Comparison of ENCODE assay signal across 17 cellular contexts in the genomic region with DNA sequence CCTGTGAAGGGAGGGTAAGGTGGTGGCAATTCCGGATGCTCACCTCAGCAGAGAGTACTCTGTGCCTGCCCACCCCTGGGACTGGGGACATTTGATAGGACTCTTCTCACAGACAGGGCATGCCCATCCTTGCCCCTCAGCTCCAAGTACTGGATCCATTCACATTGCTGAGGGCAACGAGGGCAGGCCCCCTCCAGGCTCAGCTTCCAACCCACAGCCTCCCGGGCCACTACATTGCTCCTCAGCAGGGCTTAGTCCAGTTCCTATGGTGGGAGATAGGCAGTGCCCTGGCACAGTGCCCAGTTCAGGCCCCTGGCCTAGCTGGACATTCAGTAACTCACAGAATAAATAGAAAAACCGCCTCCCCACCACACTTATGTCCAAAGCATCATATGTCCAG. TPM values are rescaled to one million over a fixed set of nuclear protein-coding genes. Genes with fewer than 3 reads are reported as not detected.
DNase-seq lines count a peak whose midpoint lies in the region; TF ChIP-seq lines count a peak whose summit lies in the region.
"Had no signal": no experiment of that assay in that cellular context is flagged by ENCODE, and none has a peak within 500 bp of the region (broad histone marks: within the 10 kb centered on the region; RNA-seq: fewer than 3 reads in every experiment).

No MANE protein-coding gene starts in this region.

- H3K9me3 Mint-ChIP-seq in chondrocyte (ENCODE audit: low read depth): peaks cover 5% of the 10 kb centered on the region
- H3K9me3 Mint-ChIP-seq: CD4-positive, alpha-beta T cell; CD8-positive, alpha-beta T cell had no signal

- no peaks in the 10 kb centered on the region for H3K4me1 Mint-ChIP-seq in chondrocyte (ENCODE audit: low read depth)

- H3K27ac ChIP-seq in HL-60 (replicated peaks) (peak overlapping the region; percentile 24), tibial nerve (no peak overlapping the region)
- H3K27ac ChIP-seq: BLaER1, C4-2B had no signal

- no peaks in the 10 kb centered on the region for H3K36me3 ChIP-seq in tibial nerve
- H3K36me3 ChIP-seq: BE2C, BLaER1 had no signal

- no peak for TF ChIP-seq POLR2A in tibial nerve (IDR thresholded peaks at IDR 0.05)

- no peaks in the 10 kb centered on the region for H3K4me1 ChIP-seq in tibial nerve
- H3K4me1 ChIP-seq: BE2C, BLaER1, Caco-2 had no signal

- TF ChIP-seq EP300 in tibial nerve (IDR thresholded peaks at IDR 0.05): no peak

- H3K27me3 ChIP-seq in HL-60 (ENCODE audit: insufficient read depth, poor library complexity, severe bottlenecking) (no peaks in the 10 kb centered on the region), tibial nerve (no peaks in the 10 kb centered on the region)
- H3K27me3 ChIP-seq: BE2C had no signal

- H3K27ac Mint-ChIP-seq in chondrocyte (ENCODE audit: unreplicated experiment): no peak overlapping the region
- H3K27ac Mint-ChIP-seq: CD4-positive, alpha-beta T cell; CD8-positive, alpha-beta T cell had no signal

- DNase-seq in HL-60 (ENCODE audit: low read depth in 1 of 2, low spot score in 1 of 2) (no peak), chondrocyte (ENCODE audit: low spot score) (peak; percentile 55), tibial nerve (ENCODE audit: low spot score in 2 of 2) (no peak), RKO (ENCODE audit: low spot score) (no peak), midbrain (lab: John Stamatoyannopoulos, UW) (no peak)
- DNase-seq: 8988T; ACHN; BE2C; Caco-2; Calu3; CD4-positive, alpha-beta T cell; CD8-positive, alpha-beta T cell; DMS79 treated with DMSO at 0.1 percent for 48 hours; GF-D8 had no signal

- H3K36me3 Mint-ChIP-seq in chondrocyte (ENCODE audit: low read depth): no peaks in the 10 kb centered on the region
- H3K36me3 Mint-ChIP-seq: CD8-positive, alpha-beta T cell had no signal

- H3K4me3 ChIP-seq in HL-60 (replicated peaks; ENCODE audit: insufficient read depth, low read length) (no peak overlapping the region), tibial nerve (no peak overlapping the region)
- H3K4me3 ChIP-seq: BLaER1 had no signal

- no peak overlapping the region for H3K4me3 Mint-ChIP-seq in chondrocyte (ENCODE audit: unreplicated experiment)
- H3K4me3 Mint-ChIP-seq: CD4-positive, alpha-beta T cell; CD8-positive, alpha-beta T cell had no signal

- WGBS in tibial nerve, 2 donors: 74% methylated on average over 2 of the region's 4 CpGs; no CpG with 5 or more reads in 1 of the 2 donors

- TF ChIP-seq CTCF in HL-60 (IDR thresholded peaks at IDR 0.05; ENCODE audit: insufficient read depth, low read length) (no peak), chondrocyte (IDR thresholded peaks at IDR 0.05) (no peak), tibial nerve (IDR thresholded peaks at IDR 0.05) (no peak)

- H3K9me3 ChIP-seq in tibial nerve: no peaks in the 10 kb centered on the region
- H3K9me3 ChIP-seq: BE2C, Caco-2 had no signal

- H3K27me3 Mint-ChIP-seq in chondrocyte (ENCODE audit: low read depth): no peaks in the 10 kb centered on the region
- H3K27me3 Mint-ChIP-seq: CD4-positive, alpha-beta T cell had no signal

RNA-seq across cellular contexts. Expression of a gene that starts 15.1 kb away (rescaled TPM):
- total RNA-seq in chondrocyte (not detected in 3 replicates), tibial nerve (100 to 1,000 TPM in 2 of 4 donors, 10 to 100 TPM in 2; 81.3 to 283 (median 101) TPM)
- total RNA-seq: A673; Caco-2; Calu3; CD8-positive, alpha-beta T cell had no signal

Comparison
In these comparisons a context has a peak if more than half of its experiments do, and no peak if none do; other contexts are left out.
1. RNA of a gene that starts 15.1 kb away (total RNA-seq): 81.3 to 283 TPM in tibial nerve; not detected in chondrocyte; every median in the first group is over 10 times any median in the second.